ENCODE assay signal across 8 cellular contexts in genomic region chr3:100993309-100993708, GRCh38. TPM values are rescaled to one million over a fixed set of nuclear protein-coding genes. Genes with fewer than 3 reads are reported as not detected.
DNase-seq lines count a peak whose midpoint lies in the region; ATAC-seq and TF ChIP-seq lines count a peak whose summit lies in the region.

Gene ABI3BP, minus strand, starts transcription at chr3:100993421. Its CDS starts 37 bp downstream, at chr3:100993384.

- no peak within 1 kb of the TSS for H2AFZ ChIP-seq in H9 (ENCODE audit: low read length)

- H3K4ac ChIP-seq in H9 (ENCODE audit: low read depth, low read length) = no peak within 1 kb of the TSS

- peaks cover 3% of the 10 kb centered on the region for H3K27me3 Mint-ChIP-seq in activated T-helper 17 cell treated with anti-CD3 and anti-CD28 coated beads, Interleukin-2, amount 50 U/mL, for 72 hours
- H3K27me3 Mint-ChIP-seq in H9 (ENCODE audit: low read depth) = no peaks in the 10 kb centered on the region; the same call in none of the 2 replicates

- peak within 1 kb of the TSS; percentile 71 for H3K4me3 ChIP-seq in rectal smooth muscle tissue (ENCODE audit: low read length)

- ATAC-seq in activated T-helper 17 cell treated with anti-CD3 and anti-CD28 coated beads, Interleukin-2, amount 50 U/mL, for 72 hours (replicated peaks) = peak; percentile 29
- ATAC-seq in HG03469 (IDR thresholded peaks at IDR 0.05; ENCODE audit: unreplicated experiment) (no peak), HG03565 (IDR thresholded peaks at IDR 0.05; ENCODE audit: unreplicated experiment) (no peak)

- WGBS in H9 (ENCODE audit: extremely low coverage, insufficient read length, low lambda C conversion rate) = no CpG with 5 or more reads among the region's 5 CpGs

- H3K9me3 ChIP-seq in H9 (ENCODE audit: control insufficient read depth, low read depth, low read length) = no peaks in the 10 kb centered on the region

- H3K79me1 ChIP-seq in H9 (ENCODE audit: insufficient read depth, low read depth, low read length, poor library complexity, severe bottlenecking) = no peaks in the 10 kb centered on the region

- no peaks in the 10 kb centered on the region for H3K9me3 Mint-ChIP-seq in activated T-helper 17 cell treated with anti-CD3 and anti-CD28 coated beads, Interleukin-2, amount 50 U/mL, for 72 hours
- H3K9me3 Mint-ChIP-seq in H9 = no peaks in the 10 kb centered on the region

- H3T11ph ChIP-seq in H9 (ENCODE audit: low read length) = no peak within 1 kb of the TSS

- no peak within 1 kb of the TSS for H3K23ac ChIP-seq in H9 (ENCODE audit: insufficient read length, low read depth, low read length)

- no peaks in the 10 kb centered on the region for H3K36me3 Mint-ChIP-seq in activated T-helper 17 cell treated with anti-CD3 and anti-CD28 coated beads, Interleukin-2, amount 50 U/mL, for 72 hours (ENCODE audit: low read depth)
- no peaks in the 10 kb centered on the region for H3K36me3 Mint-ChIP-seq in H9 (ENCODE audit: insufficient read depth in 1 of 3, low read depth in 3 of 3)

- no peak within 1 kb of the TSS for H3K18ac ChIP-seq in H9 (ENCODE audit: insufficient read length, low read depth, low read length)

- intact Hi-C loops in cardiac septum (cut with DNase I) = no loop called here

- no peak within 1 kb of the TSS for H2BK120ac ChIP-seq in H9 (ENCODE audit: low read depth, low read length, poor library complexity, severe bottlenecking)

- no peak within 1 kb of the TSS for H2BK20ac ChIP-seq in H9 (ENCODE audit: low read depth, low read length, poor library complexity, severe bottlenecking)

- TF ChIP-seq CTCF in H9 (conservative IDR thresholded peaks at IDR 0.05) = no peak

- H3K27me3 ChIP-seq in rectal smooth muscle tissue (ENCODE audit: control insufficient read depth, insufficient read depth, low read length) (no peaks in the 10 kb centered on the region), H9 (ENCODE audit: insufficient read depth, low read length) (no peaks in the 10 kb centered on the region)

- H2AK5ac ChIP-seq in H9 (ENCODE audit: insufficient read length, low read length) = no peak within 1 kb of the TSS

- no peak within 1 kb of the TSS for H2BK12ac ChIP-seq in H9 (ENCODE audit: insufficient read length, low read depth, low read length)

- DNase-seq in HPDE6-E6E7 (ENCODE audit: extremely low spot score) = peak; percentile 76
- DNase-seq in cardiac septum (ENCODE audit: low spot score) = no peak
- no peak for DNase-seq in H9
- DNase-seq in NK-92 treated with Interleukin-12 subunit alpha and Interleukin-12 subunit beta, amount 100 ng/mL, for 24 hours (lab: John Stamatoyannopoulos, UW) = no peak

- no peak within 1 kb of the TSS for H4K5ac ChIP-seq in H9 (ENCODE audit: insufficient read length, low read depth, low read length)

- no peak within 1 kb of the TSS for H3K27ac Mint-ChIP-seq in activated T-helper 17 cell treated with anti-CD3 and anti-CD28 coated beads, Interleukin-2, amount 50 U/mL, for 72 hours
- H3K27ac Mint-ChIP-seq in H9 = peak within 1 kb of the TSS in 1 of 3 experiments; percentile 48; a peak in 1 of 7 replicates

- no peaks in the 10 kb centered on the region for H4K20me1 ChIP-seq in H9 (ENCODE audit: control insufficient read depth, insufficient read depth, insufficient read length)

- no peaks in the 10 kb centered on the region for H3K23me2 ChIP-seq in H9 (ENCODE audit: insufficient read length, low read depth, low read length, poor library complexity, severe bottlenecking)

- H4K91ac ChIP-seq in H9 (ENCODE audit: insufficient read length, low read depth, low read length) = no peak within 1 kb of the TSS

- H3K27ac ChIP-seq in rectal smooth muscle tissue (ENCODE audit: low read depth, low read length) = peak within 1 kb of the TSS; percentile 78
- no peak within 1 kb of the TSS for H3K27ac ChIP-seq in H9 (ENCODE audit: insufficient read length, low read depth, low read length)

- no peak within 1 kb of the TSS for H3K4me3 Mint-ChIP-seq in activated T-helper 17 cell treated with anti-CD3 and anti-CD28 coated beads, Interleukin-2, amount 50 U/mL, for 72 hours
- no peak within 1 kb of the TSS for H3K4me3 Mint-ChIP-seq in H9

- no peaks in the 10 kb centered on the region for H3K4me1 Mint-ChIP-seq in activated T-helper 17 cell treated with anti-CD3 and anti-CD28 coated beads, Interleukin-2, amount 50 U/mL, for 72 hours
- no peaks in the 10 kb centered on the region for H3K4me1 Mint-ChIP-seq in H9

- peaks cover 17% of the 10 kb centered on the region for H3K4me1 ChIP-seq in rectal smooth muscle tissue (ENCODE audit: control insufficient read depth, insufficient read depth, low read length)
- H3K4me1 ChIP-seq in H9 (ENCODE audit: insufficient read depth, low read length) = no peaks in the 10 kb centered on the region

- no peaks in the 10 kb centered on the region for H3K79me2 ChIP-seq in H9 (ENCODE audit: insufficient read depth, low read length)

- H2BK5ac ChIP-seq in H9 (ENCODE audit: insufficient read length, low read length) = no peak within 1 kb of the TSS

- no peak within 1 kb of the TSS for H3K14ac ChIP-seq in H9 (ENCODE audit: insufficient read depth, low read length)

- no peak within 1 kb of the TSS for H2BK15ac ChIP-seq in H9 (ENCODE audit: low read depth, low read length)

- H3K56ac ChIP-seq in H9 (ENCODE audit: insufficient read length, low read depth, low read length) = no peak within 1 kb of the TSS

- H3K4me2 ChIP-seq in H9 (ENCODE audit: insufficient read depth, insufficient read length, low read length) = no peak within 1 kb of the TSS

- no peaks in the 10 kb centered on the region for H3K36me3 ChIP-seq in rectal smooth muscle tissue (ENCODE audit: control insufficient read depth, insufficient read depth, low read length)

- H3K9ac ChIP-seq in rectal smooth muscle tissue (ENCODE audit: low read length) = no peak within 1 kb of the TSS
- no peak within 1 kb of the TSS for H3K9ac ChIP-seq in H9 (ENCODE audit: extremely low read depth, insufficient read length, low read length)

- H4K8ac ChIP-seq in H9 (replicated peaks; ENCODE audit: insufficient read length, low read depth, low read length) = no peak within 1 kb of the TSS

RNA-seq across cellular contexts. Expression of gene ABI3BP, which starts in this region (rescaled TPM):
- under 1 TPM in 1 of 2 donors, not detected in 1; 0.32 TPM for total RNA-seq in activated T-helper 17 cell treated with anti-CD3 and anti-CD28 coated beads, Interleukin-2, amount 50 U/mL, for 72 hours
- total RNA-seq in cardiac septum = 26.2 TPM
- 0.26 and 0.28 TPM in 2 replicates for total RNA-seq in H9 (2021)

Comparison
In these comparisons a context has a peak if more than half of its experiments do, and no peak if none do; other contexts are left out.
1. RNA of gene ABI3BP (total RNA-seq): 26.2 TPM in cardiac septum (single experiment); 0.32 TPM in activated T-helper 17 cell treated with anti-CD3 and anti-CD28 coated beads, Interleukin-2, amount 50 U/mL, for 72 hours and 0.26 to 0.28 TPM in H9; every median in the first group is over 10 times any median in the second.
2. Peak in ATAC-seq in activated T-helper 17 cell treated with anti-CD3 and anti-CD28 coated beads, Interleukin-2, amount 50 U/mL, for 72 hours; RNA of the gene not detected or under 1 TPM.